In the genomic region with DNA sequence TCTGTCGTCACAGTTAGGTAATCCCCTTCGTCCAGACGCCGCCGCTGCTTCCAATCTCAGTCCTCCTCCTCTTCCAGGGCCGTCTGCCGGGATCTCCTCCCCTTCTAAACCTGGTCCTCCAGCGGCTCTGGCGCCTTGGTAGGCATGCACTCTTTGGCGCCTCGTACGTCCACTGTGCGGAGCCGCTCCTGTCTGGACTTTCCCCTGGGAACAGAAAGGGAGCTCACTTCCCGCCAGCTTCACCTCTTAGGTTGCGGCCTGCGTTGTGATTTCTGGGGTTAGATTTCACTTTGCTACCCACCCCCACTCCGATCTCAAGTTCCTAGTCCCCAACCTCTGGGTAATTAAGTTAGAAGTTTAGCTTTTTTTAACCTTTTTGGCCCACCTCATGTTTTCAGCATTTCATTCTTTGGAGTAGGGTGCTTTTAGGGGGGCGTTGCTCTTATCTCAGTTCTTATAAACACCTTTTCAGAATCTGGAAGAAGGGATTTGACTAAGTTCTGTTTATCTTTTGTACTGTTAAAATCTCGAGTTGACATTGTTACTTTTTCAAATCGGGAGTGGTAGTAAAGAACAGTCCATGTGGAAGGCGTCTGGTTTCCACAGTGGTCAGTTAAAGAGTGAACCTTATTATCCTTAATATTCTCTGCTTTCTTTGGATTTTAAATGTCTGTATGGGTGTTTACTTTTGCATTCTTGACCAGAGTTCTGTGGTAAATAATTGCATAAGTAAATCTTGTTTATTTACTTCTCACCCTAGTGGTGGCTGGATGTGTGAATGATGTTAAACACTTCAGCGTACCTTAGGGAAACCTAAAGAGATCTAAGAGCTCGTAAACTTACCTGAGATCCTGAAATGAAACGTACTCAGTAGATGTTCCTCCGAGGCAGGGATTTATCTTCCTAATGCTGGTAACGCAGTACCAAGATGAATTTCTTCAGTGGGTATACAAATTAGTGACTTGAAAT, we compare ENCODE assay signal across 8 cellular contexts. TPM values are rescaled to one million over a fixed set of nuclear protein-coding genes. Genes with fewer than 3 reads are reported as not detected.
DNase-seq lines count a peak whose midpoint lies in the region; ATAC-seq and TF ChIP-seq lines count a peak whose summit lies in the region.

No MANE protein-coding gene starts in this region.

- WGBS in right lobe of liver (ENCODE audit: insufficient coverage, low coverage, low lambda C conversion rate, missing lambda C conversion rate) = under 1% methylated on average over 17 of the region's 27 CpGs
- WGBS in thyroid gland, 2 donors = 0 to 1% methylated on average over 25 of the region's 27 CpGs

- H3K27ac ChIP-seq in BLaER1 = peak overlapping the region; percentile 98
- H3K27ac ChIP-seq in right lobe of liver = peak overlapping the region; percentile 87 to 90 (median 90)
- H3K27ac ChIP-seq in thyroid gland = peak overlapping the region; percentile 90 to 96 (median 92)

- H3K27ac Mint-ChIP-seq in chondrocyte (ENCODE audit: unreplicated experiment) = peak overlapping the region; percentile 100

- H3K36me3 Mint-ChIP-seq in chondrocyte (ENCODE audit: low read depth) = peaks cover 2% of the 10 kb centered on the region

- intact Hi-C loops in right lobe of liver (cut with DNase I) (no loop called here), thyroid gland (cut with DNase I) (loop anchor here (5.0 kb wide), 1 partner anchor 141 kb away; a partner anchor contains a TSS)

- H3K27me3 ChIP-seq in BLaER1 (no peaks in the 10 kb centered on the region), right lobe of liver (no peaks in the 10 kb centered on the region), thyroid gland (no peaks in the 10 kb centered on the region)

- TF ChIP-seq CTCF in chondrocyte (IDR thresholded peaks at IDR 0.05) (peak; percentile 51), right lobe of liver (IDR thresholded peaks at IDR 0.05) (no peak), thyroid gland (IDR thresholded peaks at IDR 0.05) (peak in 1 of 6 experiments; percentile 5)

- TF ChIP-seq POLR2A in right lobe of liver (IDR thresholded peaks at IDR 0.05) (no peak), thyroid gland (IDR thresholded peaks at IDR 0.05) (no peak)

- DNase-seq in NOMO-1 treated with DMSO at 0.1 percent for 48 hours (lab: John Stamatoyannopoulos, UW; ENCODE audit: unreplicated experiment) (peak; percentile 53), chondrocyte (ENCODE audit: low spot score) (no peak), right lobe of liver (no peak), thyroid gland (no peak), NCI-H226 (no peak)

- ATAC-seq in GM18858 (IDR thresholded peaks at IDR 0.05; ENCODE audit: unreplicated experiment) (peak; percentile 15), HG03139 (IDR thresholded peaks at IDR 0.05; ENCODE audit: unreplicated experiment) (peak; percentile 17), right lobe of liver (peak; percentile 41 to 66 (median 50))

- H4K20me1 ChIP-seq in BLaER1 = peaks cover 56% of the 10 kb centered on the region

- peaks cover 36% of the 10 kb centered on the region for H3K4me1 ChIP-seq in BLaER1
- H3K4me1 ChIP-seq in right lobe of liver = peaks cover 0 to 24% (median 0%) of the 10 kb centered on the region in 4 donors
- peaks cover 22 to 25% of the 10 kb centered on the region in 2 donors for H3K4me1 ChIP-seq in thyroid gland

- peak overlapping the region; percentile 90 for H3K4me2 ChIP-seq in BLaER1

- no peaks in the 10 kb centered on the region for H3K27me3 Mint-ChIP-seq in chondrocyte (ENCODE audit: low read depth)

- H3K9ac ChIP-seq in BLaER1 = peak overlapping the region; percentile 99

- peak overlapping the region; percentile 88 for H3K4me3 Mint-ChIP-seq in chondrocyte (ENCODE audit: unreplicated experiment)

- H3K9me3 ChIP-seq in BLaER1 (no peaks in the 10 kb centered on the region), right lobe of liver (no peaks in the 10 kb centered on the region), thyroid gland (no peaks in the 10 kb centered on the region)

- peaks cover 27% of the 10 kb centered on the region for H3K36me3 ChIP-seq in BLaER1
- H3K36me3 ChIP-seq in right lobe of liver = no peaks in the 10 kb centered on the region
- no peaks in the 10 kb centered on the region for H3K36me3 ChIP-seq in thyroid gland

- peak overlapping the region; percentile 94 for H3K4me3 ChIP-seq in BLaER1
- peak overlapping the region; percentile 77 to 87 (median 84) for H3K4me3 ChIP-seq in right lobe of liver
- H3K4me3 ChIP-seq in thyroid gland (replicated peaks in 1 of 3) = peak overlapping the region; percentile 33 to 88 (median 64)

- peaks cover 31% of the 10 kb centered on the region for H3K4me1 Mint-ChIP-seq in chondrocyte (ENCODE audit: low read depth)

- H3K9me3 Mint-ChIP-seq in chondrocyte (ENCODE audit: low read depth) = no peaks in the 10 kb centered on the region

RNA-seq across cellular contexts. Expression of a gene that starts 0.6 kb away (rescaled TPM):
- total RNA-seq in chondrocyte (41.7 to 48.6 TPM (median 43.1 TPM) in 3 replicates), right lobe of liver (10 to 100 TPM in 4 of 6 experiments, 1 to 10 TPM in 2; 7.6 to 26.1 (median 15.0) TPM), thyroid gland (10 to 100 TPM; 26.7 to 71.4 (median 53.5) TPM)
